1 cellular context compared by ENCODE assay signal in the genomic region with DNA sequence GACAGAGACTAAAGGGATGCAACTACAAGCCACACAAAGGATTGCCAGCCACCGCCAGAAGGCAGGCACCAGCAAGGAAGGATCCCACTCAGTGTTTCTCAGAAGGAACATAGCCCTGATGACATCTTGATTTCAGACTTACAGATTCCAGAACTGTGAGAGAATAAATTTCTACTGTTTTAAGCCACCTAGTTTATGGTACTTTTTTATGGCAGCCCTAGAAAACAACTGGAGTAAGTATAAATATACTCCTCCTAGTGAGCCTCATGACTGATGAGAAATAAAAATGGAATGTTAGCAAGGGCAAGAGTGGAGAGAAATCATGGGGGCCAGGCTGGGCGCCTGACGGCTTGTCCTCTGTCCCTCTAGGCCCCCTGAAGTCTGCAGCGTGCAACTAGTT.
TF ChIP-seq lines count a peak whose summit lies in the region.

No MANE protein-coding gene starts in this region.

TF ChIP-seq in GM23338, 12 proteins besides CTCF, POLR2A, EP300 and RAD21 (continued from another document):
- TF ChIP-seq, protein P1, sequence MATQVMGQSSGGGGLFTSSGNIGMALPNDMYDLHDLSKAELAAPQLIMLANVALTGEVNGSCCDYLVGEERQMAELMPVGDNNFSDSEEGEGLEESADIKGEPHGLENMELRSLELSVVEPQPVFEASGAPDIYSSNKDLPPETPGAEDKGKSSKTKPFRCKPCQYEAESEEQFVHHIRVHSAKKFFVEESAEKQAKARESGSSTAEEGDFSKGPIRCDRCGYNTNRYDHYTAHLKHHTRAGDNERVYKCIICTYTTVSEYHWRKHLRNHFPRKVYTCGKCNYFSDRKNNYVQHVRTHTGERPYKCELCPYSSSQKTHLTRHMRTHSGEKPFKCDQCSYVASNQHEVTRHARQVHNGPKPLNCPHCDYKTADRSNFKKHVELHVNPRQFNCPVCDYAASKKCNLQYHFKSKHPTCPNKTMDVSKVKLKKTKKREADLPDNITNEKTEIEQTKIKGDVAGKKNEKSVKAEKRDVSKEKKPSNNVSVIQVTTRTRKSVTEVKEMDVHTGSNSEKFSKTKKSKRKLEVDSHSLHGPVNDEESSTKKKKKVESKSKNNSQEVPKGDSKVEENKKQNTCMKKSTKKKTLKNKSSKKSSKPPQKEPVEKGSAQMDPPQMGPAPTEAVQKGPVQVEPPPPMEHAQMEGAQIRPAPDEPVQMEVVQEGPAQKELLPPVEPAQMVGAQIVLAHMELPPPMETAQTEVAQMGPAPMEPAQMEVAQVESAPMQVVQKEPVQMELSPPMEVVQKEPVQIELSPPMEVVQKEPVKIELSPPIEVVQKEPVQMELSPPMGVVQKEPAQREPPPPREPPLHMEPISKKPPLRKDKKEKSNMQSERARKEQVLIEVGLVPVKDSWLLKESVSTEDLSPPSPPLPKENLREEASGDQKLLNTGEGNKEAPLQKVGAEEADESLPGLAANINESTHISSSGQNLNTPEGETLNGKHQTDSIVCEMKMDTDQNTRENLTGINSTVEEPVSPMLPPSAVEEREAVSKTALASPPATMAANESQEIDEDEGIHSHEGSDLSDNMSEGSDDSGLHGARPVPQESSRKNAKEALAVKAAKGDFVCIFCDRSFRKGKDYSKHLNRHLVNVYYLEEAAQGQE (IDR thresholded peaks at IDR 0.05; ENCODE audit: unreplicated experiment): no peak
- TF ChIP-seq JUNB (IDR thresholded peaks at IDR 0.05; ENCODE audit: unreplicated experiment) (no peak), ETS1 (IDR thresholded peaks at IDR 0.05) (no peak), CREB1 (CRISPR knock-in tag; IDR thresholded peaks at IDR 0.05; ENCODE audit: low read depth) (no peak), STAT1 (IDR thresholded peaks at IDR 0.05; ENCODE audit: unreplicated experiment) (no peak), POLR2AphosphoS5 (IDR thresholded peaks at IDR 0.05; ENCODE audit: low read depth) (no peak), ZNF114 (CRISPR knock-in tag; IDR thresholded peaks at IDR 0.05) (no peak), ZNF331 (CRISPR knock-in tag; IDR thresholded peaks at IDR 0.05; ENCODE audit: low read depth) (no peak), EZH2phosphoT487 (IDR thresholded peaks at IDR 0.05; ENCODE audit: unreplicated experiment) (no peak)
